Comparison of ENCODE assay signal across 1 cellular context in the genomic region with DNA sequence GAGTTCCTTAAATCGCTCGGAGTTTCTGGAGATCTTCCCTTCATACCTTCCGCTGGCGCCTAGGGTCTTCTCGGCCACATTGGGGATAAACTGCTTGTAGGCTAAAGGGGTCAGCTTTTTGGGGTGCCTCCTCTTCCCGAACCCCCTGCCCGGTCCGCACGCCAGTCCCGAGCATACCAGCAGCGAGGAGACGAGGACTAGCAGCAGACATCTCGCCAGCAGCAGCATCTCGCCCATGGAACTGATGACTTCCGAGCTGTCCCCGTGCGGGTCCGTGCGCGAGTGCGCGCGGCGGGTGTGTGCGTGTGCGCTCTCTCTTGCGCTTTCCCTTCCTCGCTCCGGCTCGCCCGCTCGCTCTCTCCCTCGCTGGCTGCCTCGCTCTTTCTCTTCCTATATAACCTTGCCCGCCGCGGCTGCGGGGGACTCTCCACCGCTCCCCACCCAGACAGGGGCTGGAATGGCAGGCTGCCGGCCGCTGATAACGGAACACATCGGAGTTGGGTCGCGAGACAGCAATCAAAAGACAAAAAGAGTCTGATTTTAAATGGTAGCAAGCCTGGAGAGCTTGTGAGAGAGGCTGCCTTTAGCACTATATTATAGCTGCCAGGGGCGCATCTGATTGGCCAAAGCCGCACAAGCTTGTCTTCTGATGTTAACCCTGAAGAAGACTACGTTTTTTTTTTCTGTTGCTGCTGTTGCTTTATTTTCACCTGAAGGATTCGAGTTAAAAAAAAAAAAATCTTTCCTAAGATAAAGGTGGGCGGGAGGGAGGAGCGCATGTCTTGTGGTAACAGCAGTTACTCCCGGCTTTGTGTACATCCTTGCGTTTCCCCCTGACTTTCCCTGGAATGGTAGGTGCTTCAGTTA.
TF ChIP-seq lines count a peak whose summit lies in the region.

Gene SHH, minus strand, starts transcription at position 569 of the 867 bp plus-strand sequence. Its CDS starts 341 bp downstream, at position 228.

TF ChIP-seq in GM23338, 12 proteins besides CTCF, POLR2A, EP300 and RAD21 (continued from another document):
- TF ChIP-seq, protein P1, sequence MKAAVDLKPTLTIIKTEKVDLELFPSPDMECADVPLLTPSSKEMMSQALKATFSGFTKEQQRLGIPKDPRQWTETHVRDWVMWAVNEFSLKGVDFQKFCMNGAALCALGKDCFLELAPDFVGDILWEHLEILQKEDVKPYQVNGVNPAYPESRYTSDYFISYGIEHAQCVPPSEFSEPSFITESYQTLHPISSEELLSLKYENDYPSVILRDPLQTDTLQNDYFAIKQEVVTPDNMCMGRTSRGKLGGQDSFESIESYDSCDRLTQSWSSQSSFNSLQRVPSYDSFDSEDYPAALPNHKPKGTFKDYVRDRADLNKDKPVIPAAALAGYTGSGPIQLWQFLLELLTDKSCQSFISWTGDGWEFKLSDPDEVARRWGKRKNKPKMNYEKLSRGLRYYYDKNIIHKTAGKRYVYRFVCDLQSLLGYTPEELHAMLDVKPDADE (IDR thresholded peaks at IDR 0.05) = no peak
